ENCODE assay signal across 8 cellular contexts in genomic region chr12:92827836-92828431, GRCh38.
DNase-seq lines count a peak whose midpoint lies in the region; ATAC-seq and TF ChIP-seq lines count a peak whose summit lies in the region.

No MANE protein-coding gene starts in this region.

- no peaks in the 10 kb centered on the region for H3K9me3 ChIP-seq in AG04450 (ENCODE audit: control insufficient read depth, insufficient read depth, low read length)

- H3K4me1 Mint-ChIP-seq in activated naive CD4-positive, alpha-beta T cell treated with anti-CD3 and anti-CD28 coated beads for 36 hours (ENCODE audit: low read depth), result peaks cover 2% of the 10 kb centered on the region
- no peaks in the 10 kb centered on the region for H3K4me1 Mint-ChIP-seq in immature natural killer cell

- DNase-seq in AG04450 (ENCODE audit: low read depth, low spot score) (no peak), NCI-H226 (peak; percentile 19), immature natural killer cell (peak; percentile 1 to 19 (median 4))
- DNase-seq in activated naive CD4-positive, alpha-beta T cell treated with anti-CD3 and anti-CD28 coated beads for 36 hours, result peak; percentile 56
- DNase-seq in stimulated activated naive CD8-positive, alpha-beta T cell treated with anti-CD3 and anti-CD28 coated beads, Interleukin-15, Interleukin-2, amounts not matched to agents 100 U/mL and 50 U/mL, for 24 hours, result peak; percentile 22

- intact Hi-C loops in activated naive CD4-positive, alpha-beta T cell treated with anti-CD3 and anti-CD28 coated beads for 36 hours (cut with micrococcal nuclease), result loop anchor here (1.0 to 5.0 kb wide), 3 partner anchors 99 to 569 kb away; no protein-coding TSS in a partner anchor

- TF ChIP-seq CTCF in AG04450 (IDR thresholded peaks at IDR 0.05; ENCODE audit: low read depth, low read length), result peak; percentile 87
- TF ChIP-seq CTCF in GM12874 (IDR thresholded peaks at IDR 0.05; ENCODE audit: insufficient read depth, low read depth, low read length), result peak; percentile 71

- POLR2A ChIA-PET in AG04450 (lab: Yijun Ruan, JAX), result no interaction called here

- no peaks in the 10 kb centered on the region for H3K27me3 ChIP-seq in AG04450 (ENCODE audit: control insufficient read depth, insufficient read depth, low read length)

- peaks cover 15% of the 10 kb centered on the region for H3K36me3 Mint-ChIP-seq in activated naive CD4-positive, alpha-beta T cell treated with anti-CD3 and anti-CD28 coated beads for 36 hours (ENCODE audit: low read depth)
- peaks cover 5 to 9% (median 5%) of the 10 kb centered on the region in 3 donors for H3K36me3 Mint-ChIP-seq in immature natural killer cell

- H3K27ac Mint-ChIP-seq in activated naive CD4-positive, alpha-beta T cell treated with anti-CD3 and anti-CD28 coated beads for 36 hours, result no peak overlapping the region
- H3K27ac Mint-ChIP-seq in immature natural killer cell, result no peak overlapping the region

- no peak for ATAC-seq in stimulated activated naive CD8-positive, alpha-beta T cell treated with anti-CD3 and anti-CD28 coated beads, Interleukin-15, Interleukin-2, amounts not matched to agents 100 U/mL and 50 U/mL, for 24 hours
- ATAC-seq in GM18861 (IDR thresholded peaks at IDR 0.05; ENCODE audit: unreplicated experiment), result no peak
- ATAC-seq in HG03460 (IDR thresholded peaks at IDR 0.05; ENCODE audit: unreplicated experiment), result no peak

- no peak overlapping the region for H3K4me3 Mint-ChIP-seq in activated naive CD4-positive, alpha-beta T cell treated with anti-CD3 and anti-CD28 coated beads for 36 hours
- H3K4me3 Mint-ChIP-seq in immature natural killer cell, result no peak overlapping the region

- CTCF ChIA-PET in AG04450 (lab: Charles Lee), result interaction anchor here (0.7 to 1.9 kb wide), 17 partner anchors 9 to 592 kb away, joined by 3 to 9 read pairs (median 4); partner anchors contain the start of gene EEA1
- CTCF ChIA-PET in activated naive CD4-positive, alpha-beta T cell treated with anti-CD3 and anti-CD28 coated beads for 36 hours (lab: Charles Lee), result interaction anchor here (0.6 to 1.1 kb wide), 6 partner anchors 12 to 1020 kb away, joined by 3 read pairs; no protein-coding TSS in a partner anchor

- no peak overlapping the region for H3K27ac ChIP-seq in AG04450 (ENCODE audit: low read depth, low read length)

- H3K27me3 Mint-ChIP-seq in activated naive CD4-positive, alpha-beta T cell treated with anti-CD3 and anti-CD28 coated beads for 36 hours (ENCODE audit: low read depth), result no peaks in the 10 kb centered on the region
- H3K27me3 Mint-ChIP-seq in immature natural killer cell (ENCODE audit: low read depth in 3 of 3), result no peaks in the 10 kb centered on the region

- no peak overlapping the region for H3K4me3 ChIP-seq in AG04450 (ENCODE audit: low read depth, low read length)

- no peaks in the 10 kb centered on the region for H3K9me3 Mint-ChIP-seq in activated naive CD4-positive, alpha-beta T cell treated with anti-CD3 and anti-CD28 coated beads for 36 hours
- no peaks in the 10 kb centered on the region for H3K9me3 Mint-ChIP-seq in immature natural killer cell
